In genomic region chr12:93705237-93705636, GRCh38 we compare ENCODE assay signal across 25 cellular contexts.
"Had no signal": no experiment of that assay in that cellular context is flagged by ENCODE, and none has a peak within 500 bp of the region (broad histone marks: within the 10 kb centered on the region; RNA-seq: fewer than 3 reads in every experiment).

No MANE protein-coding gene starts in this region.

- H3K27ac ChIP-seq: adrenal gland, SJSA1 had no signal

- ATAC-seq: activated T-helper 17 cell treated with anti-CD3 and anti-CD28 coated beads, Interleukin-2, amount 50 U/mL, for 72 hours; PC-3; T-cell had no signal

- DNase-seq: activated CD4-positive, alpha-beta memory T cell treated with anti-CD3 and anti-CD28 coated beads for 36 hours; activated CD4-positive, alpha-beta T cell treated with anti-CD3 and anti-CD28 coated beads, Interleukin-2, amount 10 ng/mL, durations not matched to agents 7 days and 5 days; activated CD4-positive, CD25-positive, alpha-beta regulatory T cell; activated CD8-positive, alpha-beta memory T cell treated with anti-CD3 and anti-CD28 coated beads for 24 hours; activated gamma-delta T cell treated with Interleukin-2 at 50 U/mL for 16 hours; activated naive CD4-positive, alpha-beta T cell treated with anti-CD3 and anti-CD28 coated beads, Interleukin-2, amount 50 U/mL, for 16 hours; activated naive CD8-positive, alpha-beta T cell treated with anti-CD3 and anti-CD28 coated beads, Interleukin-2, amount 10 ng/mL, durations not matched to agents 7 days and 5 days; activated T-cell treated with anti-CD3 and anti-CD28 coated beads, Interleukin-2, amount 50 U/mL, for 48 hours; adrenal gland; anterior cingulate cortex; MG63; MV-4-11; NCI-H1092 treated with DMSO at 0.1 percent for 48 hours; NCI-H1436; NCI-H1694 treated with DMSO at 0.1 percent for 48 hours; NCI-H2029 treated with DMSO at 0.1 percent for 48 hours; NCI-H226; NCI-H526 treated with DMSO at 0.1 percent for 48 hours; PC-3; SHP77; T-cell; T-helper 2 cell; T1000 had no signal

- H3K27me3 ChIP-seq: adrenal gland, MG63, SJSA1 had no signal

- H3K36me3 ChIP-seq: adrenal gland, SJSA1 had no signal

- H3K4me3 ChIP-seq: adrenal gland, MG63, SJSA1 had no signal
